In the genomic region with DNA sequence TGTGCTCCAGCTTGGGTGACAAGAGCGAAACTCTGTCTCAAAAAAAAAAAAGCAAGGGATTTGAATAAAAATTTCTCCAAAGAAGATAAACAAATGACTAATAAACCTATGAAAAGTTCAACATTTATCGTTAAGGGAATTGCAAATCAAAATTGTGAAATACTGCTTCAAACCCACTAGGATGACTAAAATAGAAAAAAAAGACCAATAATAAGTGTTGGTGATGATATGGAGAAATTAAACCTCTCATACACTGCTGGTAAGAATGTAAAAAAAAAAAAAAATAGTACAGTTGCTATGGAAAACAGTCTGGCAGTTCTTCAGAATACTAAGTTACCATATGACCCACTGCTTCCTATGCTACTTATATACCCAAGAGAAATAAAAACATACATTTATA, we compare ENCODE assay signal across 36 cellular contexts. TPM values are rescaled to one million over a fixed set of nuclear protein-coding genes. Genes with fewer than 3 reads are reported as not detected.
"Had no signal": no experiment of that assay in that cellular context is flagged by ENCODE, and none has a peak within 500 bp of the region (broad histone marks: within the 10 kb centered on the region; RNA-seq: fewer than 3 reads in every experiment).

No MANE protein-coding gene starts in this region.

- H3K27me3 ChIP-seq: left lung, neural progenitor cell, neutrophil, ovary, right atrium auricular region, right lobe of liver, stomach, testis, thyroid gland, transverse colon, upper lobe of left lung, vagina had no signal

- H3K27me3 Mint-ChIP-seq: naive thymus-derived CD4-positive, alpha-beta T cell; progenitor cell of endocrine pancreas; stimulated activated naive B cell treated with anti-CD40 and anti-IgM and Interleukin-4, amounts not matched to agents 10 μg/mL and 1 μg/mL and 100 μg/mL, for 72 hours had no signal

- H3K4me1 ChIP-seq: left lung, lower lobe of right lung, neural progenitor cell, right atrium auricular region, right lobe of liver, stomach, testis, thyroid gland, transverse colon, upper lobe of left lung, vagina had no signal

- H3K4me3 Mint-ChIP-seq: naive thymus-derived CD4-positive, alpha-beta T cell; nephron progenitor cell; neural progenitor cell; stimulated activated naive B cell treated with anti-CD40 and anti-IgM and Interleukin-4, amounts not matched to agents 10 μg/mL and 1 μg/mL and 100 μg/mL, for 72 hours had no signal

- H3K36me3 ChIP-seq: ovary had no signal

- H2AFZ ChIP-seq: neural progenitor cell had no signal

- ATAC-seq: left colon; left lung; lower lobe of right lung; mucosa of descending colon; naive thymus-derived CD4-positive, alpha-beta T cell; right lobe of liver; stimulated activated naive B cell treated with anti-CD40 and anti-IgM and Interleukin-4, amounts not matched to agents 10 μg/mL and 1 μg/mL and 100 μg/mL, for 72 hours; stimulated activated naive CD8-positive, alpha-beta T cell treated with anti-CD3 and anti-CD28 coated beads, Interleukin-15, Interleukin-2, amounts not matched to agents 100 U/mL and 50 U/mL, for 24 hours had no signal

- H3K4me1 Mint-ChIP-seq: nephron progenitor cell; neural progenitor cell; stimulated activated naive B cell treated with anti-CD40 and anti-IgM and Interleukin-4, amounts not matched to agents 10 μg/mL and 1 μg/mL and 100 μg/mL, for 72 hours had no signal

- H3K27ac Mint-ChIP-seq: nephron progenitor cell; neural progenitor cell; progenitor cell of endocrine pancreas; stimulated activated naive B cell treated with anti-CD40 and anti-IgM and Interleukin-4, amounts not matched to agents 10 μg/mL and 1 μg/mL and 100 μg/mL, for 72 hours had no signal

- H3K9me3 ChIP-seq: neutrophil, testis, thyroid gland, vagina had no signal

- H3K4me3 ChIP-seq: left lung, lower lobe of right lung, mucosa of descending colon, neural progenitor cell, ovary, right atrium auricular region, right lobe of liver, smooth muscle cell, stomach, testis, thyroid gland, transverse colon, upper lobe of left lung, vagina had no signal

- H3K9ac ChIP-seq: neural progenitor cell had no signal

- H3K4me2 ChIP-seq: neural progenitor cell, smooth muscle cell had no signal

- DNase-seq: hippocampal formation; kidney; left colon; left lung; lower lobe of right lung; mammary epithelial cell; midbrain; mucosa of descending colon; naive thymus-derived CD4-positive, alpha-beta T cell; nephron progenitor cell; occipital lobe; ovary; right lobe of liver; stimulated activated CD4-positive, alpha-beta T cell treated with anti-CD3 and anti-CD28 coated beads, Interleukin-1b, Interleukin-23, amount 100 ng/mL, for 48 hours; stimulated activated CD4-positive, alpha-beta T cell treated with anti-CD3 and anti-CD28 coated beads, Interleukin-2, amount 100 ng/mL, for 48 hours; stimulated activated CD4-positive, alpha-beta T cell treated with anti-CD3 and anti-CD28 coated beads, Interleukin-4, amount 100 ng/mL, for 4 hours; stimulated activated naive B cell treated with anti-CD40 and anti-IgM and Interleukin-4, amounts not matched to agents 10 μg/mL and 1 μg/mL and 100 μg/mL, for 72 hours; stimulated activated naive CD8-positive, alpha-beta T cell treated with anti-CD3 and anti-CD28 coated beads, Interleukin-15, Interleukin-2, amounts not matched to agents 100 U/mL and 50 U/mL, for 24 hours; stomach; testis; thyroid gland; transverse colon; upper lobe of left lung had no signal

- H3K27ac ChIP-seq: left lung, lower lobe of right lung, neural progenitor cell, neutrophil, ovary, right atrium auricular region, right lobe of liver, stomach, testis, thyroid gland, transverse colon, upper lobe of left lung, vagina had no signal

RNA-seq across cellular contexts. Expression of a gene that starts 39.5 kb away (rescaled TPM):
- total RNA-seq: kidney; left colon; left lung; liver; lower lobe of right lung; mammary epithelial cell; mesenteric fat pad; mucosa of descending colon; myocyte; naive thymus-derived CD4-positive, alpha-beta T cell; occipital lobe; ovary; progenitor cell of endocrine pancreas; pulmonary artery endothelial cell; renal cortical epithelial cell; right atrium auricular region; right lobe of liver; skeletal muscle tissue; smooth muscle cell; stomach; transverse colon; upper lobe of left lung; urinary bladder; vagina had no signal
- polyA plus RNA-seq: liver; mammary epithelial cell; naive thymus-derived CD4-positive, alpha-beta T cell; ovary; smooth muscle cell; stomach; urinary bladder had no signal
